ENCODE assay signal across 19 cellular contexts in the genomic region with DNA sequence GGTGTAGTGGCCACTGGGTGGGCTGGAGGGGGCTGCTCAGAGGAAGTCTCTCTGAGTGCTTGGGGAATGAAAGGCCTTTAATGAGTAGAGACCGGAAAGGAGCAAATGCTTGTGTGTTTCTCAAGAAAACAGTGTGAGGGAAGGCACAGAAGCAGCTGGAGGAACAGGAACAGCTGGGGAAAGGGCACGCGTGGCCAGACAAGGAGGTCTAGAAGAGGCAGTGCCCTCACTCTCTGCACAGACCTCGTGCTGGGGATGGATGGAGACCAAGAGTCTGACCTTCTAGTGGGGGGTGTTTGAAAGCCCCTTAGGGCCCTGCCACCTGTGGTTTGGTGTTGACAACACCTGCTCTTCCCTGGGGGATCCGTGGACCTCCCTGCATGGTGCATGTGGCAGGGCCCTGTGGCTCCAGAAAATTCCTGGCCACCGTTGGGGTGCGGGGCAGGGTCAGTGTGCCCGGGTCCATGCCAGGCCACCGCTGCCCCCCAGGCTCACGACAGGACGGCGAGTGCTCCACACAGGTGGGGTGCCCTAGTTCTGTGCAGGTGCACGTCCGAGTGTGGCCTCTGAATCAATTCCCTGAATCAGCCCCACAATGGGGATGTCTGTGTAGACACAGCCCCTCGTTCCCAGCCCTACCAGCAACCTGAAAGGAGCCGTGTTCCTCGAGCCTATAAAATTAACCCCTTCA. TPM values are rescaled to one million over a fixed set of nuclear protein-coding genes. Genes with fewer than 3 reads are reported as not detected.
DNase-seq lines count a peak whose midpoint lies in the region; ATAC-seq, FAIRE-seq and TF ChIP-seq lines count a peak whose summit lies in the region.
"Had no signal": no experiment of that assay in that cellular context is flagged by ENCODE, and none has a peak within 500 bp of the region (broad histone marks: within the 10 kb centered on the region; RNA-seq: fewer than 3 reads in every experiment).

No MANE protein-coding gene starts in this region.

- TF ChIP-seq POLR2A in right lobe of liver (IDR thresholded peaks at IDR 0.05): no peak
- TF ChIP-seq POLR2A in HepG2 (IDR thresholded peaks at IDR 0.05; ENCODE audit: insufficient read depth in 1 of 2, low read depth in 2 of 2, low read length in 2 of 2): no peak

- no peaks in the 10 kb centered on the region for H3K9me3 Mint-ChIP-seq in chondrocyte (ENCODE audit: low read depth)
- H3K9me3 Mint-ChIP-seq: activated naive CD8-positive, alpha-beta T cell treated with anti-CD3 and anti-CD28 coated beads, Interleukin-2, amount 50 U/mL, for 24 hours; activated T-cell treated with anti-CD3 and anti-CD28 coated beads, Interleukin-2, amount 50 U/mL, for 24 hours had no signal

- H3K79me2 ChIP-seq in HepG2 (ENCODE audit: insufficient read depth, low read length): no peaks in the 10 kb centered on the region

- H3K4me1 Mint-ChIP-seq in chondrocyte (ENCODE audit: low read depth): peaks cover 4% of the 10 kb centered on the region
- H3K4me1 Mint-ChIP-seq: T-helper 17 cell had no signal

- TF ChIP-seq EP300 in HepG2 (IDR thresholded peaks at IDR 0.05; ENCODE audit: low read depth in 2 of 2, low read length in 2 of 2): no peak
- no peak for TF ChIP-seq EP300 in HepG2 (CRISPR knock-in tag; IDR thresholded peaks at IDR 0.05; ENCODE audit: borderline replicate concordance)

- WGBS in right lobe of liver (ENCODE audit: insufficient coverage, low coverage, low lambda C conversion rate, missing lambda C conversion rate): 50% methylated on average over 3 of the region's 17 CpGs
- WGBS in HepG2 (ENCODE audit: low lambda C conversion rate): 58% methylated on average over 5 of the region's 17 CpGs
- 70 to 74% methylated on average over 17 of the region's 17 CpGs for WGBS in aorta, 2 donors

- TF ChIP-seq RAD21 in HepG2 (CRISPR knock-in tag; IDR thresholded peaks at IDR 0.05): no peak

- no peak for FAIRE-seq in HepG2 (lab: Jason Lieb, UNC)
- FAIRE-seq: A549, small intestine had no signal

- H3K27me3 Mint-ChIP-seq in chondrocyte (ENCODE audit: low read depth): peaks cover 15% of the 10 kb centered on the region

- H3K36me3 Mint-ChIP-seq in chondrocyte (ENCODE audit: low read depth): no peaks in the 10 kb centered on the region

- peak overlapping the region; percentile 15 for H3K27ac Mint-ChIP-seq in chondrocyte (ENCODE audit: unreplicated experiment)
- H3K27ac Mint-ChIP-seq: activated naive CD8-positive, alpha-beta T cell treated with anti-CD3 and anti-CD28 coated beads, Interleukin-2, amount 50 U/mL, for 24 hours; activated T-cell treated with anti-CD3 and anti-CD28 coated beads, Interleukin-2, amount 50 U/mL, for 24 hours; T-helper 17 cell had no signal

- no peaks in the 10 kb centered on the region for H4K20me1 ChIP-seq in HepG2 (ENCODE audit: insufficient read depth, low read length)

- no peak overlapping the region for H3K4me3 ChIP-seq in right lobe of liver
- no peak overlapping the region for H3K4me3 ChIP-seq in HepG2 (replicated peaks in 1 of 3; ENCODE audit: insufficient read depth in 1 of 3, low read depth in 2 of 3, low read length in 3 of 3)
- no peak overlapping the region for H3K4me3 ChIP-seq in lower lobe of right lung
- no peak overlapping the region for H3K4me3 ChIP-seq in aorta (ENCODE audit: low read length in 2 of 2)
- H3K4me3 ChIP-seq: A549, vagina had no signal

- no peak for TF ChIP-seq CTCF in right lobe of liver (IDR thresholded peaks at IDR 0.05)
- no peak for TF ChIP-seq CTCF in HepG2 (CRISPR knock-in tag; IDR thresholded peaks at IDR 0.05)
- no peak for TF ChIP-seq CTCF in chondrocyte (IDR thresholded peaks at IDR 0.05)
- TF ChIP-seq CTCF in lower lobe of right lung (IDR thresholded peaks at IDR 0.05): no peak

- ATAC-seq in right lobe of liver (peak in 2 of 4 donors; percentile 28 to 32), HepG2 (no peak), lower lobe of right lung (peak; percentile 17 to 18), aorta (ENCODE audit: low FRiP score) (no peak), GM21528 (IDR thresholded peaks at IDR 0.05; ENCODE audit: low FRiP score, unreplicated experiment) (no peak)
- ATAC-seq: A549; activated naive CD8-positive, alpha-beta T cell treated with anti-CD3 and anti-CD28 coated beads, Interleukin-2, amount 50 U/mL, for 24 hours; Panc1; stimulated activated naive CD8-positive, alpha-beta T cell treated with anti-CD3 and anti-CD28 coated beads, Interleukin-15, Interleukin-2, amounts not matched to agents 100 U/mL and 50 U/mL, for 24 hours; T-helper 17 cell had no signal

- H3K27me3 ChIP-seq in right lobe of liver (no peaks in the 10 kb centered on the region), HepG2 (ENCODE audit: control insufficient read depth in 1 of 2, insufficient read depth in 2 of 2, low read length in 2 of 2) (peaks cover 16 to 90% of the 10 kb centered on the region in 2 experiments), lower lobe of right lung (ENCODE audit: low read depth) (peaks cover under 1% of the 10 kb centered on the region), aorta (ENCODE audit: control insufficient read depth in 1 of 2, insufficient read depth in 2 of 2, low read length in 1 of 2) (no peaks in the 10 kb centered on the region)
- H3K27me3 ChIP-seq: vagina had no signal

- BruUV-seq in HepG2 (replicated peaks; lab: Mats Ljungman, UMichigan): no TSS peak

- intact Hi-C loops in right lobe of liver (cut with DNase I): no loop called here
- intact Hi-C loops in HepG2 (cut with micrococcal nuclease; ENCODE audit: unreplicated experiment): no loop called here
- intact Hi-C loops in lower lobe of right lung (cut with DNase I): no loop called here
- intact Hi-C loops in aorta (cut with DNase I): no loop called here

- peak in 2 of 3 donors; percentile 13 to 52 for DNase-seq in right lobe of liver
- DNase-seq in HepG2 (ENCODE audit: low spot score): no peak
- peak; percentile 72 for DNase-seq in chondrocyte (ENCODE audit: low spot score)
- DNase-seq in lower lobe of right lung: peak; percentile 46
- DNase-seq in aorta: peak; percentile 57 to 72
- no peak for DNase-seq in anterior cingulate cortex (lab: John Stamatoyannopoulos, UW)
- no peak for DNase-seq in globus pallidus (ENCODE audit: low spot score)
- DNase-seq: activated CD4-positive, alpha-beta T cell treated with anti-CD3 and anti-CD28 coated beads for 48 hours; activated naive CD8-positive, alpha-beta T cell treated with anti-CD3 and anti-CD28 coated beads, Interleukin-2, amount 50 U/mL, for 24 hours; activated T-cell treated with anti-CD3 and anti-CD28 coated beads, Interleukin-2, amount 50 U/mL, for 24 hours; hippocampal formation; NCI-H1417 treated with DMSO at 0.1 percent for 48 hours; small intestine; stimulated activated naive CD8-positive, alpha-beta T cell treated with anti-CD3 and anti-CD28 coated beads, Interleukin-15, Interleukin-2, amounts not matched to agents 100 U/mL and 50 U/mL, for 24 hours; T-helper 17 cell had no signal

- POLR2A ChIA-PET in HepG2 (lab: Yijun Ruan, JAX): no interaction called here

- no peak overlapping the region for H3K9ac ChIP-seq in HepG2 (ENCODE audit: insufficient read depth, low read depth, low read length)

- H3K36me3 ChIP-seq in right lobe of liver: no peaks in the 10 kb centered on the region
- no peaks in the 10 kb centered on the region for H3K36me3 ChIP-seq in HepG2 (replicated peaks in 1 of 2; ENCODE audit: control insufficient read depth in 1 of 2, insufficient read depth in 2 of 2, low read length in 2 of 2)
- H3K36me3 ChIP-seq in lower lobe of right lung: no peaks in the 10 kb centered on the region
- H3K36me3 ChIP-seq in aorta (ENCODE audit: control insufficient read depth in 1 of 2, insufficient read depth in 2 of 2, low read length in 1 of 2): no peaks in the 10 kb centered on the region
- H3K36me3 ChIP-seq: vagina had no signal

- CTCF ChIA-PET in HepG2 (lab: Yijun Ruan, JAX; ENCODE audit: low intra/inter-chr PET ratio, low total read pairs): no interaction called here

- no peak overlapping the region for H3K4me2 ChIP-seq in HepG2 (ENCODE audit: low read depth, low read length)
- H3K4me2 ChIP-seq: A549 had no signal

- H3K27ac ChIP-seq in right lobe of liver (no peak overlapping the region), HepG2 (ENCODE audit: extremely low read length, insufficient read depth, low read length) (no peak overlapping the region), lower lobe of right lung (no peak overlapping the region), aorta (ENCODE audit: low read depth in 1 of 2, low read length in 2 of 2) (no peak overlapping the region)
- H3K27ac ChIP-seq: A549, vagina had no signal

- H3K4me1 ChIP-seq in right lobe of liver (peaks cover 0 to 10% (median 0%) of the 10 kb centered on the region in 4 donors), HepG2 (ENCODE audit: insufficient read depth, low read length) (peaks cover 8% of the 10 kb centered on the region), lower lobe of right lung (peaks cover 10% of the 10 kb centered on the region), aorta (ENCODE audit: control insufficient read depth in 1 of 2, insufficient read depth in 2 of 2, low read length in 2 of 2) (no peaks in the 10 kb centered on the region)
- H3K4me1 ChIP-seq: A549, vagina had no signal

- H3K4me3 Mint-ChIP-seq in chondrocyte (ENCODE audit: unreplicated experiment): no peak overlapping the region
- H3K4me3 Mint-ChIP-seq: activated naive CD8-positive, alpha-beta T cell treated with anti-CD3 and anti-CD28 coated beads, Interleukin-2, amount 50 U/mL, for 24 hours; activated T-cell treated with anti-CD3 and anti-CD28 coated beads, Interleukin-2, amount 50 U/mL, for 24 hours; T-helper 17 cell had no signal

- in situ Hi-C loops in HepG2 (cut with HindIII; ENCODE audit: extremely low pct_ligation_motif_present, low pct_unique_long_range_greater_than_20kb): no loop called here

- no peak overlapping the region for H2AFZ ChIP-seq in HepG2 (ENCODE audit: low read length)

- no peaks in the 10 kb centered on the region for H3K9me3 ChIP-seq in right lobe of liver
- H3K9me3 ChIP-seq in HepG2 (ENCODE audit: low read length): no peaks in the 10 kb centered on the region
- no peaks in the 10 kb centered on the region for H3K9me3 ChIP-seq in lower lobe of right lung
- no peaks in the 10 kb centered on the region for H3K9me3 ChIP-seq in aorta (ENCODE audit: control insufficient read depth, low read length)
- H3K9me3 ChIP-seq: A549, vagina had no signal

RNA-seq across cellular contexts. Expression of gene FAM20C, which starts 25.9 kb away (rescaled TPM):
- total RNA-seq in right lobe of liver (10 to 100 TPM; 32.1 to 73.8 (median 57.3) TPM), HepG2 (2016; rRNA removed; fragmentation: Illumina TruSeq; extraction: Trizol) (14.5 and 19.9 TPM in 2 replicates), chondrocyte (34.4 to 58.1 TPM (median 35.0 TPM) in 3 replicates), lower lobe of right lung (42.9 TPM), aorta (100 to 1,000 TPM in 1 of 2 donors, 10 to 100 TPM in 1; 88.3 to 104 TPM)
- 4.8 and 5.5 TPM in 2 replicates for total RNA-seq in HepG2 (2016; cell fraction: cytosol; rRNA removed; fragmentation: Illumina TruSeq; extraction: Trizol; ENCODE audit: low read depth)
- total RNA-seq in HepG2 (2016; cell fraction: insoluble cytoplasmic fraction; rRNA removed; fragmentation: Illumina TruSeq; extraction: Trizol): 12.0 and 18.5 TPM in 2 replicates
- 11.5 and 11.6 TPM in 2 replicates for total RNA-seq in HepG2 (2016; cell fraction: membrane; rRNA removed; fragmentation: Illumina TruSeq; extraction: Trizol)
- total RNA-seq in HepG2 (2016; cell fraction: nucleus; rRNA removed; fragmentation: Illumina TruSeq; extraction: Trizol): 20.5 and 24.2 TPM in 2 replicates
- polyA plus RNA-seq in HepG2 (2011; rRNA removed) (11.9 and 15.3 TPM in 2 replicates), aorta (10 to 100 TPM; 11.3 to 26.6 TPM)
- 13.7 and 17.5 TPM in 2 replicates for polyA plus RNA-seq in HepG2 (2011; cell fraction: cytosol; rRNA removed)
- 24.6 and 26.4 TPM in 2 replicates for polyA plus RNA-seq in HepG2 (2011; cell fraction: nucleus; rRNA removed)
- 15.4 and 23.9 TPM in 2 replicates for polyA plus RNA-seq in HepG2 (2012)
- 2.8 and 3.2 TPM in 2 replicates for polyA plus RNA-seq in HepG2 (2016; cell fraction: cytosol; fragmentation: Illumina TruSeq; extraction: Trizol; ENCODE audit: low read depth)
- 18.9 and 20.0 TPM in 2 replicates for polyA plus RNA-seq in HepG2 (2016; cell fraction: insoluble cytoplasmic fraction; fragmentation: Illumina TruSeq; extraction: Trizol; ENCODE audit: low read depth)
- polyA plus RNA-seq in HepG2 (2016; cell fraction: membrane; fragmentation: Illumina TruSeq; extraction: Trizol; ENCODE audit: low read depth): 10.0 and 10.7 TPM in 2 replicates
- 38.8 and 44.3 TPM in 2 replicates for polyA plus RNA-seq in HepG2 (2016; cell fraction: nucleus; fragmentation: Illumina TruSeq; extraction: Trizol; ENCODE audit: insufficient read depth, low read depth)
- polyA minus RNA-seq in HepG2 (2011; rRNA and poly(A)+ RNA removed; ENCODE audit: low replicate concordance): 8.9 and 24.8 TPM in 2 replicates
- 13.4 and 22.0 TPM in 2 replicates for polyA minus RNA-seq in HepG2 (2011; cell fraction: cytosol; rRNA and poly(A)+ RNA removed)
- polyA minus RNA-seq in HepG2 (2011; cell fraction: nucleus; rRNA and poly(A)+ RNA removed): 14.4 and 19.6 TPM in 2 replicates

Comparison
In these comparisons a context has a peak if more than half of its experiments do, and no peak if none do; other contexts are left out.
1. DNase-seq: peak in right lobe of liver (2 of 3), chondrocyte (single experiment), lower lobe of right lung (single experiment) and aorta (2 of 2); none in HepG2 (single experiment), anterior cingulate cortex (0 of 58) and globus pallidus (single experiment).
2. ATAC-seq: peak in lower lobe of right lung (2 of 2); none in HepG2 (single experiment), aorta (single experiment) and GM21528 (single experiment).